In genomic region chr2:96602330-96602823, GRCh38 we compare ENCODE assay signal across 11 cellular contexts. TPM values are rescaled to one million over a fixed set of nuclear protein-coding genes. Genes with fewer than 3 reads are reported as not detected.
DNase-seq lines count a peak whose midpoint lies in the region; ATAC-seq and TF ChIP-seq lines count a peak whose summit lies in the region.
"Had no signal": no experiment of that assay in that cellular context is flagged by ENCODE, and none has a peak within 500 bp of the region (broad histone marks: within the 10 kb centered on the region; RNA-seq: fewer than 3 reads in every experiment).

No MANE protein-coding gene starts in this region.

- ATAC-seq in esophagus mucosa: peak; percentile 54
- ATAC-seq in stimulated activated effector memory CD8-positive, alpha-beta T cell treated with anti-CD3 and anti-CD28 coated beads, Interleukin-12 subunit alpha, Interleukin-12 subunit beta, amount 100 ng/mL, for 72 hours: no peak

- H3K9me3 Mint-ChIP-seq in activated CD4-positive, alpha-beta T cell treated with anti-CD3 and anti-CD28 coated beads, Interleukin-2, amount 10 ng/mL, durations not matched to agents 24 days and 14 days: no peaks in the 10 kb centered on the region
- H3K9me3 Mint-ChIP-seq in stimulated activated effector memory CD8-positive, alpha-beta T cell treated with anti-CD3 and anti-CD28 coated beads, Interleukin-12 subunit alpha, Interleukin-12 subunit beta, amount 100 ng/mL, for 72 hours: no peaks in the 10 kb centered on the region
- H3K9me3 Mint-ChIP-seq in osteocyte (ENCODE audit: unreplicated experiment): no peaks in the 10 kb centered on the region
- H3K9me3 Mint-ChIP-seq: dendritic cell treated with granulocyte-macrophage colony-stimulating factor and Interleukin-4, amounts not matched to agents 40 ng/mL and 50 ng/mL, for 4 days had no signal

- intact Hi-C loops in activated CD4-positive, alpha-beta T cell treated with anti-CD3 and anti-CD28 coated beads, Interleukin-2, amount 10 ng/mL, durations not matched to agents 24 days and 14 days (cut with micrococcal nuclease): loop anchor here (5.0 kb wide), 2 partner anchors 35 to 65 kb away; partner anchors contain the start of genes ARID5A and KANSL3

- TF ChIP-seq CTCF in osteocyte (IDR thresholded peaks at IDR 0.05): no peak

- peaks cover 23% of the 10 kb centered on the region for H3K4me1 Mint-ChIP-seq in activated CD4-positive, alpha-beta T cell treated with anti-CD3 and anti-CD28 coated beads, Interleukin-2, amount 10 ng/mL, durations not matched to agents 24 days and 14 days
- peaks cover 36% of the 10 kb centered on the region for H3K4me1 Mint-ChIP-seq in stimulated activated effector memory CD8-positive, alpha-beta T cell treated with anti-CD3 and anti-CD28 coated beads, Interleukin-12 subunit alpha, Interleukin-12 subunit beta, amount 100 ng/mL, for 72 hours
- H3K4me1 Mint-ChIP-seq in osteocyte (ENCODE audit: unreplicated experiment): no peaks in the 10 kb centered on the region

- peak; percentile 61 for DNase-seq in activated CD4-positive, alpha-beta T cell treated with anti-CD3 and anti-CD28 coated beads, Interleukin-2, amount 10 ng/mL, durations not matched to agents 24 days and 14 days
- no peak for DNase-seq in activated CD4-positive, alpha-beta T cell treated with anti-CD3 and anti-CD28 coated beads for 4 hours
- DNase-seq in SW480 (ENCODE audit: low spot score): peak; percentile 11
- DNase-seq in stimulated activated effector memory CD8-positive, alpha-beta T cell treated with anti-CD3 and anti-CD28 coated beads, Interleukin-12 subunit alpha, Interleukin-12 subunit beta, amount 100 ng/mL, for 72 hours (ENCODE audit: low spot score in 2 of 2): no peak
- DNase-seq in osteocyte (ENCODE audit: extremely low spot score, unreplicated experiment): no peak
- DNase-seq in stimulated activated CD4-positive, alpha-beta T cell treated with anti-CD3 and anti-CD28 coated beads, Interleukin-4, amount 100 ng/mL, for 1 hour: no peak
- no peak for DNase-seq in MV-4-11 (lab: John Stamatoyannopoulos, UW)

- H3K27me3 Mint-ChIP-seq in activated CD4-positive, alpha-beta T cell treated with anti-CD3 and anti-CD28 coated beads, Interleukin-2, amount 10 ng/mL, durations not matched to agents 24 days and 14 days: no peaks in the 10 kb centered on the region
- H3K27me3 Mint-ChIP-seq in osteocyte (ENCODE audit: unreplicated experiment): no peaks in the 10 kb centered on the region
- H3K27me3 Mint-ChIP-seq: dendritic cell treated with granulocyte-macrophage colony-stimulating factor and Interleukin-4, amounts not matched to agents 40 ng/mL and 50 ng/mL, for 4 days had no signal

- H3K4me3 Mint-ChIP-seq in activated CD4-positive, alpha-beta T cell treated with anti-CD3 and anti-CD28 coated beads, Interleukin-2, amount 10 ng/mL, durations not matched to agents 24 days and 14 days: no peak overlapping the region
- H3K4me3 Mint-ChIP-seq in stimulated activated effector memory CD8-positive, alpha-beta T cell treated with anti-CD3 and anti-CD28 coated beads, Interleukin-12 subunit alpha, Interleukin-12 subunit beta, amount 100 ng/mL, for 72 hours: no peak overlapping the region
- no peak overlapping the region for H3K4me3 Mint-ChIP-seq in osteocyte (ENCODE audit: unreplicated experiment)
- H3K4me3 Mint-ChIP-seq: dendritic cell treated with granulocyte-macrophage colony-stimulating factor and Interleukin-4, amounts not matched to agents 40 ng/mL and 50 ng/mL, for 4 days had no signal

- H3K36me3 Mint-ChIP-seq in activated CD4-positive, alpha-beta T cell treated with anti-CD3 and anti-CD28 coated beads, Interleukin-2, amount 10 ng/mL, durations not matched to agents 24 days and 14 days (ENCODE audit: low read depth): peaks cover 80% of the 10 kb centered on the region
- H3K36me3 Mint-ChIP-seq in stimulated activated effector memory CD8-positive, alpha-beta T cell treated with anti-CD3 and anti-CD28 coated beads, Interleukin-12 subunit alpha, Interleukin-12 subunit beta, amount 100 ng/mL, for 72 hours: peaks cover 100% of the 10 kb centered on the region
- peaks cover 72% of the 10 kb centered on the region for H3K36me3 Mint-ChIP-seq in osteocyte (ENCODE audit: unreplicated experiment)

- H3K27ac Mint-ChIP-seq in activated CD4-positive, alpha-beta T cell treated with anti-CD3 and anti-CD28 coated beads, Interleukin-2, amount 10 ng/mL, durations not matched to agents 24 days and 14 days: no peak overlapping the region
- peak overlapping the region; percentile 94 for H3K27ac Mint-ChIP-seq in stimulated activated effector memory CD8-positive, alpha-beta T cell treated with anti-CD3 and anti-CD28 coated beads, Interleukin-12 subunit alpha, Interleukin-12 subunit beta, amount 100 ng/mL, for 72 hours
- H3K27ac Mint-ChIP-seq in osteocyte (ENCODE audit: unreplicated experiment): no peak overlapping the region
- H3K27ac Mint-ChIP-seq: dendritic cell treated with granulocyte-macrophage colony-stimulating factor and Interleukin-4, amounts not matched to agents 40 ng/mL and 50 ng/mL, for 4 days had no signal

RNA-seq across cellular contexts. Expression of gene KANSL3, which starts 35.7 kb away (rescaled TPM):
- 45.5 and 46.5 TPM in 2 replicates for total RNA-seq in activated CD4-positive, alpha-beta T cell treated with anti-CD3 and anti-CD28 coated beads, Interleukin-2, amount 10 ng/mL, durations not matched to agents 24 days and 14 days
- total RNA-seq in esophagus mucosa (19.0 TPM), osteocyte (44.2 and 45.8 TPM in 2 replicates)

RNA-seq across cellular contexts. Expression of gene FER1L5, which starts 40.2 kb away (rescaled TPM):
- total RNA-seq in activated CD4-positive, alpha-beta T cell treated with anti-CD3 and anti-CD28 coated beads, Interleukin-2, amount 10 ng/mL, durations not matched to agents 24 days and 14 days: not detected in 2 replicates
- 0.16 TPM for total RNA-seq in esophagus mucosa
- total RNA-seq in osteocyte: 0.13 TPM in 1 of 2 replicates, not detected in the other
- total RNA-seq: lower leg skin, RPMI7951 had no signal

Comparison
In these comparisons a context has a peak if more than half of its experiments do, and no peak if none do; other contexts are left out.
1. DNase-seq: peak in activated CD4-positive, alpha-beta T cell treated with anti-CD3 and anti-CD28 coated beads, Interleukin-2, amount 10 ng/mL, durations not matched to agents 24 days and 14 days (single experiment) and SW480 (single experiment); none in activated CD4-positive, alpha-beta T cell treated with anti-CD3 and anti-CD28 coated beads for 4 hours (0 of 2), stimulated activated effector memory CD8-positive, alpha-beta T cell treated with anti-CD3 and anti-CD28 coated beads, Interleukin-12 subunit alpha, Interleukin-12 subunit beta, amount 100 ng/mL, for 72 hours (0 of 2), osteocyte (single experiment), stimulated activated CD4-positive, alpha-beta T cell treated with anti-CD3 and anti-CD28 coated beads, Interleukin-4, amount 100 ng/mL, for 1 hour (single experiment) and MV-4-11 (single experiment).